ENCODE assay signal across 10 cellular contexts in genomic region chr9:137724114-137724445, GRCh38.
DNase-seq lines count a peak whose midpoint lies in the region; ATAC-seq lines count a peak whose summit lies in the region.
"Had no signal": no experiment of that assay in that cellular context is flagged by ENCODE, and none has a peak within 500 bp of the region (broad histone marks: within the 10 kb centered on the region; RNA-seq: fewer than 3 reads in every experiment).

No MANE protein-coding gene starts in this region.

- peak overlapping the region; percentile 82; the same call in 1 of the 2 replicates for H3K27ac ChIP-seq in HUES64 (ENCODE audit: low read depth, low read length)
- peak overlapping the region; percentile 85 for H3K27ac ChIP-seq in iPS-18a (ENCODE audit: low read length)
- H3K27ac ChIP-seq: SJSA1 had no signal

- DNase-seq in stimulated activated CD4-positive, alpha-beta T cell treated with anti-CD3 and anti-CD28 coated beads, Interleukin-1b, Interleukin-23, amount 100 ng/mL, for 48 hours: peak; percentile 22
- DNase-seq in NCI-H2029 treated with DMSO at 0.1 percent for 48 hours (lab: John Stamatoyannopoulos, UW) (no peak), NCI-H2171 treated with DMSO at 0.1 percent for 48 hours (lab: John Stamatoyannopoulos, UW) (no peak), sciatic nerve (ENCODE audit: low spot score) (no peak), NCI-H2171 (lab: John Stamatoyannopoulos, UW) (no peak)
- DNase-seq: activated naive CD8-positive, alpha-beta T cell treated with anti-CD3 and anti-CD28 coated beads, Interleukin-2, amount 10 ng/mL, durations not matched to agents 7 days and 5 days had no signal

- H3K9ac ChIP-seq in HUES64 (ENCODE audit: low read depth, low read length) (no peak overlapping the region), iPS-18a (ENCODE audit: low read length) (no peak overlapping the region)

- intact Hi-C loops in sciatic nerve (cut with DNase I): no loop called here

- WGBS in HUES64: 7% methylated on average over 5 of the region's 7 CpGs

- no peaks in the 10 kb centered on the region for H3K27me3 ChIP-seq in HUES64 (ENCODE audit: insufficient read depth, low read length)
- no peaks in the 10 kb centered on the region for H3K27me3 ChIP-seq in iPS-18a (ENCODE audit: control insufficient read depth, insufficient read depth, low read length)
- H3K27me3 ChIP-seq: SJSA1 had no signal

- no peak for ATAC-seq in sciatic nerve

- peaks cover 54% of the 10 kb centered on the region for H3K4me1 Mint-ChIP-seq in activated naive CD4-positive, alpha-beta T cell treated with anti-CD3 and anti-CD28 coated beads, Interleukin-2, amount 50 U/mL, for 24 hours

- no peaks in the 10 kb centered on the region for H3K9me3 ChIP-seq in HUES64 (ENCODE audit: insufficient read depth, low read depth, low read length)
- no peaks in the 10 kb centered on the region for H3K9me3 ChIP-seq in iPS-18a (ENCODE audit: control insufficient read depth, low read depth, low read length)
- H3K9me3 ChIP-seq: SJSA1 had no signal

- H3K4me3 Mint-ChIP-seq in activated naive CD4-positive, alpha-beta T cell treated with anti-CD3 and anti-CD28 coated beads, Interleukin-2, amount 50 U/mL, for 24 hours: peak overlapping the region; percentile 73
- H3K4me3 Mint-ChIP-seq: activated naive CD8-positive, alpha-beta T cell treated with anti-CD3 and anti-CD28 coated beads, Interleukin-2, amount 10 ng/mL, durations not matched to agents 7 days and 5 days had no signal

- no peak overlapping the region for H3K4me3 ChIP-seq in HUES64 (ENCODE audit: low read length)
- H3K4me3 ChIP-seq in iPS-18a (ENCODE audit: low read length): no peak overlapping the region
- H3K4me3 ChIP-seq: SJSA1 had no signal

- H3K36me3 ChIP-seq in HUES64 (ENCODE audit: insufficient read depth, low read length): peaks cover 31% of the 10 kb centered on the region
- H3K36me3 ChIP-seq in iPS-18a (ENCODE audit: control insufficient read depth, low read depth, low read length): peaks cover 33% of the 10 kb centered on the region

- peaks cover 12% of the 10 kb centered on the region for H3K9me3 Mint-ChIP-seq in activated naive CD4-positive, alpha-beta T cell treated with anti-CD3 and anti-CD28 coated beads, Interleukin-2, amount 50 U/mL, for 24 hours

- H3K27me3 Mint-ChIP-seq in activated naive CD4-positive, alpha-beta T cell treated with anti-CD3 and anti-CD28 coated beads, Interleukin-2, amount 50 U/mL, for 24 hours: no peaks in the 10 kb centered on the region
- H3K27me3 Mint-ChIP-seq: activated naive CD8-positive, alpha-beta T cell treated with anti-CD3 and anti-CD28 coated beads, Interleukin-2, amount 10 ng/mL, durations not matched to agents 7 days and 5 days had no signal

- peaks cover 10% of the 10 kb centered on the region for H3K4me1 ChIP-seq in HUES64 (ENCODE audit: insufficient read depth, low read length)
- peaks cover 7% of the 10 kb centered on the region for H3K4me1 ChIP-seq in iPS-18a (ENCODE audit: control insufficient read depth, low read depth, low read length)
- H3K4me1 ChIP-seq: SJSA1 had no signal

- H3K27ac Mint-ChIP-seq in activated naive CD4-positive, alpha-beta T cell treated with anti-CD3 and anti-CD28 coated beads, Interleukin-2, amount 50 U/mL, for 24 hours: peak overlapping the region; percentile 90

- H3K36me3 Mint-ChIP-seq in activated naive CD4-positive, alpha-beta T cell treated with anti-CD3 and anti-CD28 coated beads, Interleukin-2, amount 50 U/mL, for 24 hours: peaks cover 47% of the 10 kb centered on the region
